Comparison of ENCODE assay signal across 8 cellular contexts in genomic region chr6:52881996-52882841, GRCh38. TPM values are rescaled to one million over a fixed set of nuclear protein-coding genes. Genes with fewer than 3 reads are reported as not detected.
DNase-seq lines count a peak whose midpoint lies in the region; ATAC-seq and TF ChIP-seq lines count a peak whose summit lies in the region.

No MANE protein-coding gene starts in this region.

- peaks cover 0 to 3% (median 1%) of the 10 kb centered on the region in 3 donors for H3K27me3 Mint-ChIP-seq in CD14-positive monocyte (ENCODE audit: low read depth in 3 of 3)
- H3K27me3 Mint-ChIP-seq in activated CD4-positive, alpha-beta T cell treated with anti-CD3 and anti-CD28 coated beads, Interleukin-2, amount 10 ng/mL, durations not matched to agents 7 days and 5 days, result no peaks in the 10 kb centered on the region

- peak overlapping the region; percentile 78 to 94 for H3K4me3 Mint-ChIP-seq in CD14-positive monocyte
- peak overlapping the region; percentile 70 for H3K4me3 Mint-ChIP-seq in activated CD4-positive, alpha-beta T cell treated with anti-CD3 and anti-CD28 coated beads, Interleukin-2, amount 10 ng/mL, durations not matched to agents 7 days and 5 days

- H3K4me1 Mint-ChIP-seq in CD14-positive monocyte, result peaks cover 6% of the 10 kb centered on the region
- peaks cover 7% of the 10 kb centered on the region for H3K4me1 Mint-ChIP-seq in activated CD4-positive, alpha-beta T cell treated with anti-CD3 and anti-CD28 coated beads, Interleukin-2, amount 10 ng/mL, durations not matched to agents 7 days and 5 days

- peak overlapping the region in 4 of 7 donors; percentile 10 to 82 (median 64) for H3K27ac Mint-ChIP-seq in CD14-positive monocyte
- peak overlapping the region; percentile 74 for H3K27ac Mint-ChIP-seq in activated CD4-positive, alpha-beta T cell treated with anti-CD3 and anti-CD28 coated beads, Interleukin-2, amount 10 ng/mL, durations not matched to agents 7 days and 5 days

- CTCF ChIA-PET in activated CD4-positive, alpha-beta T cell treated with anti-CD3 and anti-CD28 coated beads, Interleukin-2, amount 10 ng/mL, durations not matched to agents 7 days and 5 days (lab: Charles Lee), result interaction anchor here (1.1 kb wide), 1 partner anchor 9 kb away, joined by 3 read pairs; no protein-coding TSS in a partner anchor

- H3K4me3 ChIP-seq in dorsolateral prefrontal cortex (peak overlapping the region in 58 of 59 donors; percentile 22 to 69 (median 52)), lower lobe of right lung (peak overlapping the region; percentile 67)

- peak; percentile 99 for ATAC-seq in GM19324 (IDR thresholded peaks at IDR 0.05; ENCODE audit: low FRiP score, unreplicated experiment)
- ATAC-seq in HG03442 (IDR thresholded peaks at IDR 0.05; ENCODE audit: unreplicated experiment), result peak; percentile 99
- peak; percentile 98 to 99 for ATAC-seq in lower lobe of right lung

- H3K36me3 ChIP-seq in lower lobe of right lung, result no peaks in the 10 kb centered on the region

- peaks cover 0 to 2% (median 0%) of the 10 kb centered on the region in 7 donors for H3K9me3 Mint-ChIP-seq in CD14-positive monocyte
- H3K9me3 Mint-ChIP-seq in activated CD4-positive, alpha-beta T cell treated with anti-CD3 and anti-CD28 coated beads, Interleukin-2, amount 10 ng/mL, durations not matched to agents 7 days and 5 days, result no peaks in the 10 kb centered on the region

- H3K9me3 ChIP-seq in lower lobe of right lung, result no peaks in the 10 kb centered on the region

- H3K27ac ChIP-seq in dorsolateral prefrontal cortex, result peak overlapping the region in 2 of 59 donors; percentile 24 to 38
- peak overlapping the region; percentile 84 for H3K27ac ChIP-seq in lower lobe of right lung

- intact Hi-C loops in CD14-positive monocyte (cut with micrococcal nuclease), result no loop called here
- intact Hi-C loops in dorsolateral prefrontal cortex (cut with DNase I), result loop anchor here (5.0 to 10.0 kb wide), 2 partner anchors 110 to 113 kb away; partner anchors contain the start of gene GSTA4 (in 1 of the 2)
- intact Hi-C loops in lower lobe of right lung (cut with DNase I), result no loop called here

- DNase-seq in CD14-positive monocyte (ENCODE audit: low spot score) (peak; percentile 52), NCI-H510A treated with DMSO at 0.1 percent for 48 hours (lab: John Stamatoyannopoulos, UW) (peak; percentile 97), dorsolateral prefrontal cortex (peak in 8 of 10 donors; percentile 34 to 64 (median 54)), lower lobe of right lung (peak; percentile 51)
- peak; percentile 75 for DNase-seq in activated CD4-positive, alpha-beta T cell treated with anti-CD3 and anti-CD28 coated beads, Interleukin-2, amount 10 ng/mL, durations not matched to agents 7 days and 5 days
- DNase-seq in stimulated activated CD4-positive, alpha-beta T cell treated with anti-CD3 and anti-CD28 coated beads, TNF-alpha, amount 100 ng/mL, for 4 hours (ENCODE audit: low read depth in 3 of 3), result peak; percentile 24 to 47 (median 43)

- TF ChIP-seq CTCF in CD14-positive monocyte (IDR thresholded peaks at IDR 0.05) (peak; percentile 90), dorsolateral prefrontal cortex (IDR thresholded peaks at IDR 0.05 in 54 of 56, conservative IDR thresholded peaks at IDR 0.05 in 2 of 56; ENCODE audit: low read depth in 1 of 56, partially characterized antibody in 56 of 56) (peak; percentile 53 to 85 (median 77)), lower lobe of right lung (IDR thresholded peaks at IDR 0.05) (peak; percentile 81)

- POLR2A ChIA-PET in activated CD4-positive, alpha-beta T cell treated with anti-CD3 and anti-CD28 coated beads, Interleukin-2, amount 10 ng/mL, durations not matched to agents 7 days and 5 days (lab: Charles Lee), result no interaction called here

- H3K4me1 ChIP-seq in lower lobe of right lung, result peaks cover 6% of the 10 kb centered on the region

- H3K27me3 ChIP-seq in dorsolateral prefrontal cortex (no peaks in the 10 kb centered on the region), lower lobe of right lung (ENCODE audit: low read depth) (no peaks in the 10 kb centered on the region)

- no peaks in the 10 kb centered on the region for H3K36me3 Mint-ChIP-seq in CD14-positive monocyte
- H3K36me3 Mint-ChIP-seq in activated CD4-positive, alpha-beta T cell treated with anti-CD3 and anti-CD28 coated beads, Interleukin-2, amount 10 ng/mL, durations not matched to agents 7 days and 5 days (ENCODE audit: low read depth), result no peaks in the 10 kb centered on the region

RNA-seq across cellular contexts. Expression of gene GSTA3, which starts 27.3 kb away (rescaled TPM):
- not detected for polyA plus RNA-seq in CD14-positive monocyte
- not detected for total RNA-seq in activated CD4-positive, alpha-beta T cell treated with anti-CD3 and anti-CD28 coated beads, Interleukin-2, amount 10 ng/mL, durations not matched to agents 7 days and 5 days
- total RNA-seq in dorsolateral prefrontal cortex (not detected), lower lobe of right lung (2.1 TPM)

RNA-seq across cellular contexts. Expression of gene GSTA5, which starts 41.6 kb away (rescaled TPM):
- not detected for polyA plus RNA-seq in CD14-positive monocyte
- not detected for total RNA-seq in activated CD4-positive, alpha-beta T cell treated with anti-CD3 and anti-CD28 coated beads, Interleukin-2, amount 10 ng/mL, durations not matched to agents 7 days and 5 days
- not detected for total RNA-seq in dorsolateral prefrontal cortex
- total RNA-seq in lower lobe of right lung, result not detected

Comparison
In these comparisons a context has a peak if more than half of its experiments do, and no peak if none do; other contexts are left out.
1. DNase-seq: peak in every context shown above with its lines; median percentile 97 in NCI-H510A treated with DMSO at 0.1 percent for 48 hours; 75 in activated CD4-positive, alpha-beta T cell treated with anti-CD3 and anti-CD28 coated beads, Interleukin-2, amount 10 ng/mL, durations not matched to agents 7 days and 5 days; 54 in dorsolateral prefrontal cortex; 52 in CD14-positive monocyte; 51 in lower lobe of right lung; 43 in stimulated activated CD4-positive, alpha-beta T cell treated with anti-CD3 and anti-CD28 coated beads, TNF-alpha, amount 100 ng/mL, for 4 hours.
2. intact Hi-C loops: an anchor here in dorsolateral prefrontal cortex (5.0 to 10.0 kb wide); none called in CD14-positive monocyte and lower lobe of right lung.